8 cellular contexts compared by ENCODE assay signal in genomic region chr13:20197361-20197834, GRCh38. TPM values are rescaled to one million over a fixed set of nuclear protein-coding genes. Genes with fewer than 3 reads are reported as not detected.
DNase-seq lines count a peak whose midpoint lies in the region; ATAC-seq, FAIRE-seq and TF ChIP-seq lines count a peak whose summit lies in the region.

No MANE protein-coding gene starts in this region.

- POLR2A ChIA-PET in activated CD4-positive, alpha-beta T cell treated with anti-CD3 and anti-CD28 coated beads, Interleukin-2, amount 10 ng/mL, durations not matched to agents 7 days and 5 days (lab: Charles Lee): interaction anchor here (0.7 kb wide), 1 partner anchor 33 kb away, joined by 3 read pairs; no protein-coding TSS in a partner anchor

- peaks cover 19% of the 10 kb centered on the region for H3K4me1 Mint-ChIP-seq in activated CD4-positive, alpha-beta T cell treated with anti-CD3 and anti-CD28 coated beads, Interleukin-2, amount 10 ng/mL, durations not matched to agents 7 days and 5 days

- intact Hi-C loops in left ventricle myocardium inferior (cut with micrococcal nuclease): no loop called here

- ATAC-seq in GM18861 (IDR thresholded peaks at IDR 0.05; ENCODE audit: unreplicated experiment): no peak

- no peaks in the 10 kb centered on the region for H3K27me3 ChIP-seq in GM06990 (replicated peaks; ENCODE audit: control insufficient read depth, insufficient read depth, low read length)
- H3K27me3 ChIP-seq in left ventricle myocardium inferior (ENCODE audit: low read depth): peaks cover 57% of the 10 kb centered on the region
- peaks cover 0 to 13% of the 10 kb centered on the region in 2 donors for H3K27me3 ChIP-seq in small intestine (ENCODE audit: control insufficient read depth in 2 of 2, insufficient read depth in 2 of 2, low read length in 2 of 2)

- H3K4me3 Mint-ChIP-seq in activated CD4-positive, alpha-beta T cell treated with anti-CD3 and anti-CD28 coated beads, Interleukin-2, amount 10 ng/mL, durations not matched to agents 7 days and 5 days: no peak overlapping the region

- H3K27me3 Mint-ChIP-seq in activated CD4-positive, alpha-beta T cell treated with anti-CD3 and anti-CD28 coated beads, Interleukin-2, amount 10 ng/mL, durations not matched to agents 7 days and 5 days: peaks cover 43% of the 10 kb centered on the region

- H3K4me3 ChIP-seq in AG09309 (ENCODE audit: control insufficient read depth, low read depth, low read length) (no peak overlapping the region), GM06990 (replicated peaks; ENCODE audit: low read depth, low read length) (no peak overlapping the region), left ventricle myocardium inferior (no peak overlapping the region), small intestine (ENCODE audit: low read depth in 1 of 2, low read length in 2 of 2) (no peak overlapping the region)

- H3K9me3 Mint-ChIP-seq in activated CD4-positive, alpha-beta T cell treated with anti-CD3 and anti-CD28 coated beads, Interleukin-2, amount 10 ng/mL, durations not matched to agents 7 days and 5 days: peaks cover 6% of the 10 kb centered on the region

- H3K4me1 ChIP-seq in left ventricle myocardium inferior (peaks cover 19% of the 10 kb centered on the region), small intestine (ENCODE audit: control insufficient read depth in 2 of 2, insufficient read depth in 1 of 2, low read depth in 1 of 2, low read length in 1 of 2) (peaks cover 5% of the 10 kb centered on the region in 2 donors)

- no peak overlapping the region for H3K27ac ChIP-seq in left ventricle myocardium inferior (replicated peaks)
- H3K27ac ChIP-seq in small intestine (ENCODE audit: low read depth in 1 of 2, low read length in 1 of 2): no peak overlapping the region

- FAIRE-seq in small intestine (lab: Jason Lieb, UNC): peak; percentile 79

- H3K36me3 ChIP-seq in GM06990 (ENCODE audit: control insufficient read depth, insufficient read depth, low read length) (no peaks in the 10 kb centered on the region), left ventricle myocardium inferior (no peaks in the 10 kb centered on the region), small intestine (ENCODE audit: control insufficient read depth in 2 of 2, insufficient read depth in 2 of 2, low read length in 2 of 2) (no peaks in the 10 kb centered on the region)

- peak; percentile 72 for TF ChIP-seq CTCF in AG09309 (IDR thresholded peaks at IDR 0.05; ENCODE audit: control insufficient read depth, insufficient read depth, low read depth, low read length, missing control alignments)
- TF ChIP-seq CTCF in GM06990 (IDR thresholded peaks at IDR 0.05; ENCODE audit: insufficient read depth, low read length, poor library complexity, severe bottlenecking): peak; percentile 83
- peak; percentile 80 for TF ChIP-seq CTCF in left ventricle myocardium inferior (IDR thresholded peaks at IDR 0.05; ENCODE audit: borderline replicate concordance)

- no peak overlapping the region for H3K27ac Mint-ChIP-seq in activated CD4-positive, alpha-beta T cell treated with anti-CD3 and anti-CD28 coated beads, Interleukin-2, amount 10 ng/mL, durations not matched to agents 7 days and 5 days

- peaks cover 3% of the 10 kb centered on the region for H3K36me3 Mint-ChIP-seq in activated CD4-positive, alpha-beta T cell treated with anti-CD3 and anti-CD28 coated beads, Interleukin-2, amount 10 ng/mL, durations not matched to agents 7 days and 5 days (ENCODE audit: low read depth)

- 4 to 9% (median 6%) methylated on average over 5 of the region's 5 CpGs for WGBS in small intestine, 3 donors

- H3K9me3 ChIP-seq in left ventricle myocardium inferior (replicated peaks) (peaks cover 12% of the 10 kb centered on the region), small intestine (ENCODE audit: control insufficient read depth, low read depth) (no peaks in the 10 kb centered on the region)

- CTCF ChIA-PET in activated CD4-positive, alpha-beta T cell treated with anti-CD3 and anti-CD28 coated beads, Interleukin-2, amount 10 ng/mL, durations not matched to agents 7 days and 5 days (lab: Charles Lee): interaction anchor here (0.6 to 1.7 kb wide), 29 partner anchors 8 to 732 kb away, joined by 3 to 10 read pairs (median 3); no protein-coding TSS in a partner anchor

- peak; percentile 16 for DNase-seq in AG09309 (ENCODE audit: low read depth)
- DNase-seq in GM06990 (ENCODE audit: extremely low read depth, insufficient read length): no peak
- DNase-seq in NCI-H128 (lab: John Stamatoyannopoulos, UW; ENCODE audit: unreplicated experiment): peak; percentile 75
- DNase-seq in activated CD4-positive, alpha-beta T cell treated with anti-CD3 and anti-CD28 coated beads, Interleukin-2, amount 10 ng/mL, durations not matched to agents 7 days and 5 days: peak; percentile 27
- DNase-seq in left ventricle myocardium inferior: no peak
- DNase-seq in small intestine: peak; percentile 63
- DNase-seq in NCI-H2081 treated with DMSO at 0.1 percent for 48 hours (lab: John Stamatoyannopoulos, UW): no peak

RNA-seq across cellular contexts. Expression of gene GJB2, which starts 4.7 kb away (rescaled TPM):
- total RNA-seq in activated CD4-positive, alpha-beta T cell treated with anti-CD3 and anti-CD28 coated beads, Interleukin-2, amount 10 ng/mL, durations not matched to agents 7 days and 5 days: 1 to 10 TPM; 5.4 to 5.6 TPM
- total RNA-seq in left ventricle myocardium inferior: not detected
- 10 to 100 TPM in 1 of 3 donors, 1 to 10 TPM in 2; 8.9 to 15.9 (median 9.4) TPM for polyA plus RNA-seq in small intestine

RNA-seq across cellular contexts. Expression of gene GJB6, which starts 34.7 kb away (rescaled TPM):
- 1 to 10 TPM; 4.7 to 6.1 TPM for total RNA-seq in activated CD4-positive, alpha-beta T cell treated with anti-CD3 and anti-CD28 coated beads, Interleukin-2, amount 10 ng/mL, durations not matched to agents 7 days and 5 days
- total RNA-seq in left ventricle myocardium inferior: not detected
- under 1 TPM in 1 of 3 donors, not detected in 2; 0.12 TPM for polyA plus RNA-seq in small intestine

RNA-seq across cellular contexts. Expression of gene GJA3, which starts 36.5 kb away (rescaled TPM):
- under 1 TPM; 0.05 to 0.10 TPM for total RNA-seq in activated CD4-positive, alpha-beta T cell treated with anti-CD3 and anti-CD28 coated beads, Interleukin-2, amount 10 ng/mL, durations not matched to agents 7 days and 5 days
- 17.6 TPM for total RNA-seq in left ventricle myocardium inferior
- under 1 TPM in 1 of 3 donors, not detected in 2; 0.01 TPM for polyA plus RNA-seq in small intestine

Comparison
In these comparisons a context has a peak if more than half of its experiments do, and no peak if none do; other contexts are left out.
1. DNase-seq: peak in AG09309 (single experiment), NCI-H128 (single experiment), activated CD4-positive, alpha-beta T cell treated with anti-CD3 and anti-CD28 coated beads, Interleukin-2, amount 10 ng/mL, durations not matched to agents 7 days and 5 days (single experiment) and small intestine (single experiment); none in GM06990 (single experiment), left ventricle myocardium inferior (single experiment) and NCI-H2081 treated with DMSO at 0.1 percent for 48 hours (single experiment).
2. RNA of gene GJA3, which starts 36.5 kb away (total RNA-seq): 17.6 TPM in left ventricle myocardium inferior (single experiment); 0.05 to 0.10 TPM in activated CD4-positive, alpha-beta T cell treated with anti-CD3 and anti-CD28 coated beads, Interleukin-2, amount 10 ng/mL, durations not matched to agents 7 days and 5 days; every median in the first group is over 10 times any median in the second.
3. Peak in every context shown above with its lines, with median percentiles within 50 percentile points of each other: CTCF ChIP-seq.